Comparison of ENCODE assay signal across 16 cellular contexts in the genomic region with DNA sequence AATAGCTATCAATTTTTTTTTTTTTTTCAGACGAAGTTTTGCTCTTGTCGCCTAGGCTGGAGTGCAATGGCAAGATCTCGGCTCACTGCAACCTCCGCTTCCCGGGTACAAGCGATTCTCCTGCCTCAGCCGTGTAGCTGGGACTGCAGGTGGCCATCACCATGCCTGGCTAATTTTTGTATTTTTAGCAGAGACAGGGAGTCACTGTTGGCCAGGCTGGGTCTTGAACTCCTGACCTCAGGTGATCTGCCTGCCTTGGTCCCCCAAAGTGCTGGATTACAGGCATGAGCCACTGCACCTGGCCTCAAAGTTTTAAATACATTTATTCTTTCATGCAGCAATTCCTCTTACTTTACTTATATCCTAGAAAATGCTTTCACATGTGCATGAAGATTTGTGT. TPM values are rescaled to one million over a fixed set of nuclear protein-coding genes. Genes with fewer than 3 reads are reported as not detected.
DNase-seq lines count a peak whose midpoint lies in the region; ATAC-seq and TF ChIP-seq lines count a peak whose summit lies in the region.
"Had no signal": no experiment of that assay in that cellular context is flagged by ENCODE, and none has a peak within 500 bp of the region (broad histone marks: within the 10 kb centered on the region; RNA-seq: fewer than 3 reads in every experiment).

No MANE protein-coding gene starts in this region.

- intact Hi-C loops in A673 (cut with micrococcal nuclease; ENCODE audit: unreplicated experiment) = no loop called here

- CTCF ChIA-PET in activated CD4-positive, alpha-beta T cell treated with anti-CD3 and anti-CD28 coated beads, Interleukin-2, amount 10 ng/mL, durations not matched to agents 7 days and 5 days (lab: Charles Lee) = interaction anchor here (0.6 to 2.1 kb wide), 8 partner anchors 10 to 215 kb away, joined by 3 to 9 read pairs (median 4); partner anchors contain the start of genes TBC1D2 and TRIM14
- CTCF ChIA-PET in A673 (lab: Charles Lee) = no interaction called here

- no peaks in the 10 kb centered on the region for H3K9me3 ChIP-seq in KOPT-K1 (ENCODE audit: insufficient read depth, low read length, poor library complexity, severe bottlenecking)
- no peaks in the 10 kb centered on the region for H3K9me3 ChIP-seq in suprapubic skin
- H3K9me3 ChIP-seq in A673 (ENCODE audit: low read depth, low read length, poor library complexity, severe bottlenecking) = no peaks in the 10 kb centered on the region
- H3K9me3 ChIP-seq: A549, ascending aorta, right lobe of liver, SJSA1 had no signal

- H3K4me3 ChIP-seq in suprapubic skin (no peak overlapping the region), A673 (ENCODE audit: low read depth, low read length, poor library complexity, severe bottlenecking) (no peak overlapping the region)
- H3K4me3 ChIP-seq: A549, ascending aorta, gastroesophageal sphincter, right lobe of liver, SJSA1, tibial nerve had no signal

- H3K4me1 Mint-ChIP-seq in activated CD4-positive, alpha-beta T cell treated with anti-CD3 and anti-CD28 coated beads, Interleukin-2, amount 10 ng/mL, durations not matched to agents 7 days and 5 days = peaks cover 87% of the 10 kb centered on the region
- peaks cover 69% of the 10 kb centered on the region for H3K4me1 Mint-ChIP-seq in central memory CD8-positive, alpha-beta T cell

- ATAC-seq in central memory CD8-positive, alpha-beta T cell (replicated peaks; ENCODE audit: extremely low read depth, poor library complexity, severe bottlenecking) = no peak
- ATAC-seq in HG02759 (IDR thresholded peaks at IDR 0.05; ENCODE audit: unreplicated experiment) = no peak
- ATAC-seq in esophagus mucosa = no peak
- ATAC-seq: A549, gastroesophageal sphincter had no signal

- no peak for TF ChIP-seq POLR2A in suprapubic skin (IDR thresholded peaks at IDR 0.05)

- peak overlapping the region; percentile 96 for H3K27ac Mint-ChIP-seq in activated CD4-positive, alpha-beta T cell treated with anti-CD3 and anti-CD28 coated beads, Interleukin-2, amount 10 ng/mL, durations not matched to agents 7 days and 5 days
- H3K27ac Mint-ChIP-seq in central memory CD8-positive, alpha-beta T cell (ENCODE audit: low read depth) = peak overlapping the region; percentile 94
- H3K27ac Mint-ChIP-seq: nephron progenitor cell had no signal

- H3K27me3 ChIP-seq in suprapubic skin (no peaks in the 10 kb centered on the region), A673 (replicated peaks; ENCODE audit: insufficient read depth, low read depth, low read length, poor library complexity) (no peaks in the 10 kb centered on the region)
- H3K27me3 ChIP-seq: ascending aorta, gastroesophageal sphincter, right lobe of liver, SJSA1, tibial nerve had no signal

- no peaks in the 10 kb centered on the region for H3K27me3 Mint-ChIP-seq in activated CD4-positive, alpha-beta T cell treated with anti-CD3 and anti-CD28 coated beads, Interleukin-2, amount 10 ng/mL, durations not matched to agents 7 days and 5 days
- no peaks in the 10 kb centered on the region for H3K27me3 Mint-ChIP-seq in central memory CD8-positive, alpha-beta T cell

- TF ChIP-seq EP300 in suprapubic skin (IDR thresholded peaks at IDR 0.05) = no peak

- peaks cover 56% of the 10 kb centered on the region for H3K36me3 ChIP-seq in KOPT-K1 (ENCODE audit: insufficient read depth, low read length)
- H3K36me3 ChIP-seq in suprapubic skin = no peaks in the 10 kb centered on the region
- no peaks in the 10 kb centered on the region for H3K36me3 ChIP-seq in A673 (ENCODE audit: insufficient read depth, low read length, poor library complexity, severe bottlenecking)
- H3K36me3 ChIP-seq: ascending aorta had no signal

- peaks cover 37% of the 10 kb centered on the region for H3K4me1 ChIP-seq in suprapubic skin
- H3K4me1 ChIP-seq in A673 (ENCODE audit: insufficient read depth, low read length, poor library complexity, severe bottlenecking) = no peaks in the 10 kb centered on the region
- H3K4me1 ChIP-seq: A549, ascending aorta, gastroesophageal sphincter, SJSA1 had no signal

- H3K4me3 Mint-ChIP-seq in activated CD4-positive, alpha-beta T cell treated with anti-CD3 and anti-CD28 coated beads, Interleukin-2, amount 10 ng/mL, durations not matched to agents 7 days and 5 days = peak overlapping the region; percentile 68
- H3K4me3 Mint-ChIP-seq in central memory CD8-positive, alpha-beta T cell = peak overlapping the region; percentile 79
- H3K4me3 Mint-ChIP-seq: nephron progenitor cell had no signal

- H3K27ac ChIP-seq in KOPT-K1 (ENCODE audit: low read depth, low read length, poor library complexity, severe bottlenecking) = peak overlapping the region; percentile 99
- H3K27ac ChIP-seq in suprapubic skin = no peak overlapping the region
- H3K27ac ChIP-seq in A673 (ENCODE audit: low read depth, low read length, poor library complexity, severe bottlenecking) = no peak overlapping the region
- H3K27ac ChIP-seq: A549, ascending aorta, gastroesophageal sphincter, right lobe of liver, SJSA1 had no signal

- H3K36me3 Mint-ChIP-seq in activated CD4-positive, alpha-beta T cell treated with anti-CD3 and anti-CD28 coated beads, Interleukin-2, amount 10 ng/mL, durations not matched to agents 7 days and 5 days (ENCODE audit: low read depth) = peaks cover 71% of the 10 kb centered on the region
- H3K36me3 Mint-ChIP-seq in central memory CD8-positive, alpha-beta T cell (ENCODE audit: insufficient read depth) = peaks cover 32% of the 10 kb centered on the region

- no TSS peak for BruUV-seq in A673 (replicated peaks; lab: Mats Ljungman, UMichigan)

- H3K9me3 Mint-ChIP-seq in activated CD4-positive, alpha-beta T cell treated with anti-CD3 and anti-CD28 coated beads, Interleukin-2, amount 10 ng/mL, durations not matched to agents 7 days and 5 days = peaks cover 2% of the 10 kb centered on the region
- no peaks in the 10 kb centered on the region for H3K9me3 Mint-ChIP-seq in central memory CD8-positive, alpha-beta T cell

- 93% methylated on average over 7 of the region's 7 CpGs for WGBS in suprapubic skin

- DNase-seq in activated CD4-positive, alpha-beta T cell treated with anti-CD3 and anti-CD28 coated beads, Interleukin-2, amount 10 ng/mL, durations not matched to agents 7 days and 5 days = no peak
- no peak for DNase-seq in activated CD4-positive, alpha-beta T cell treated with anti-CD3 and anti-CD28 coated beads, Interleukin-2, amount 50 U/mL, for 1 hour
- DNase-seq in central memory CD8-positive, alpha-beta T cell (ENCODE audit: low spot score in 2 of 2) = no peak
- DNase-seq in suprapubic skin (ENCODE audit: low spot score in 2 of 2) = peak; percentile 25 to 28
- DNase-seq in A673 (ENCODE audit: low spot score) = no peak
- DNase-seq: NCI-H82, nephron progenitor cell had no signal

- POLR2A ChIA-PET in activated CD4-positive, alpha-beta T cell treated with anti-CD3 and anti-CD28 coated beads, Interleukin-2, amount 10 ng/mL, durations not matched to agents 7 days and 5 days (lab: Charles Lee) = interaction anchor here (0.6 to 0.9 kb wide), 4 partner anchors 15 to 975 kb away, joined by 3 to 8 read pairs (median 3); partner anchors contain the start of gene TRMO
- POLR2A ChIA-PET in A673 (lab: Charles Lee; ENCODE audit: low non-redundant PET) = no interaction called here

- no peak for TF ChIP-seq CTCF in suprapubic skin (IDR thresholded peaks at IDR 0.05)
- TF ChIP-seq CTCF in A673 (conservative IDR thresholded peaks at IDR 0.05; ENCODE audit: low read depth, low read length) = no peak

RNA-seq across cellular contexts. Expression of gene TRIM14, which starts 17.6 kb away (rescaled TPM):
- 100 to 1,000 TPM; 116 to 124 TPM for total RNA-seq in activated CD4-positive, alpha-beta T cell treated with anti-CD3 and anti-CD28 coated beads, Interleukin-2, amount 10 ng/mL, durations not matched to agents 7 days and 5 days
- total RNA-seq in suprapubic skin (10 to 100 TPM; 15.8 to 22.9 (median 20.0) TPM), A673 (2021) (3.8 and 5.4 TPM in 2 replicates), esophagus mucosa (31.0 TPM)

RNA-seq across cellular contexts. Expression of gene NANS, which starts 44.9 kb away (rescaled TPM):
- total RNA-seq in activated CD4-positive, alpha-beta T cell treated with anti-CD3 and anti-CD28 coated beads, Interleukin-2, amount 10 ng/mL, durations not matched to agents 7 days and 5 days = 10 to 100 TPM; 37.2 to 38.3 TPM
- total RNA-seq in suprapubic skin = 10 to 100 TPM; 35.0 to 49.6 (median 45.2) TPM
- total RNA-seq in A673 (2021) = 40.6 and 41.9 TPM in 2 replicates
- total RNA-seq in esophagus mucosa = 35.6 TPM

Comparison
In these comparisons a context has a peak if more than half of its experiments do, and no peak if none do; other contexts are left out.
1. DNase-seq: peak in suprapubic skin (2 of 2); none in activated CD4-positive, alpha-beta T cell treated with anti-CD3 and anti-CD28 coated beads, Interleukin-2, amount 10 ng/mL, durations not matched to agents 7 days and 5 days (single experiment), activated CD4-positive, alpha-beta T cell treated with anti-CD3 and anti-CD28 coated beads, Interleukin-2, amount 50 U/mL, for 1 hour (single experiment), central memory CD8-positive, alpha-beta T cell (0 of 2) and A673 (single experiment).